In the genomic region with DNA sequence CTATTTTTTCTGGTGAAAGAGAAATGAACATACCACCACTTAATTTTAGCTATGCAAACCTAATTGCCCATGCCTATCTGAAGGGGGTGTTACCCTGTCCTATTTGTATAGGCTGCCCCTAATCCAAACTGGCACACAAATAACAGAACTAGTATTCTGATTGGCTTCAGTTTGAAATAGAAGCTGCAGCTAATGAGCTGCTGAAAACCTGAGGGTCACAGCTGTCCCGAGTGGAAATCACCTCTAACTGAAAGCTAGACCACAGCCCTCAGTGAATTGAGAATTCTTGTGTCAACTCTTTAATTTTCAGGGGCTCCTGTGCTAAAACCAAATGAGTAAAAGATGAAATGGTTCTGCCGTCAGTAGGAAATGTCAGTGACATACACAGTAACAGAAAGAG, we compare ENCODE assay signal across 12 cellular contexts. TPM values are rescaled to one million over a fixed set of nuclear protein-coding genes. Genes with fewer than 3 reads are reported as not detected.
A peak's percentile ranks its signal among the peaks of the same experiment; 100 is the strongest.
DNase-seq lines count a peak whose midpoint lies in the region; ATAC-seq and TF ChIP-seq lines count a peak whose summit lies in the region.
"Had no signal": no experiment of that assay in that cellular context is flagged by ENCODE, and none has a peak within 500 bp of the region (broad histone marks: within the 10 kb centered on the region; RNA-seq: fewer than 3 reads in every experiment).

No MANE protein-coding gene starts in this region.

- no peak for TF ChIP-seq CTCF in psoas muscle (IDR thresholded peaks at IDR 0.05)

- no peak overlapping the region for H3K4me3 ChIP-seq in psoas muscle
- H3K4me3 ChIP-seq: lower lobe of right lung had no signal

- WGBS in psoas muscle, 3 donors: 28 to 45% (median 36%) methylated on average over 2 of the region's 2 CpGs

- H3K36me3 ChIP-seq in psoas muscle (ENCODE audit: insufficient read depth in 1 of 2, low read depth in 1 of 2): no peaks in the 10 kb centered on the region
- H3K36me3 ChIP-seq: lower lobe of right lung had no signal

- ATAC-seq in activated CD4-positive, CD25-positive, alpha-beta regulatory T cell treated with anti-CD3 and anti-CD28 coated beads, Interleukin-2, amount 50 U/mL, for 24 hours: peak; percentile 30 to 59
- peak; percentile 69 for ATAC-seq in GM21737 (IDR thresholded peaks at IDR 0.05; ENCODE audit: unreplicated experiment)
- peak; percentile 89 for ATAC-seq in HG03378 (IDR thresholded peaks at IDR 0.05; ENCODE audit: unreplicated experiment)
- peak; percentile 22 to 39 (median 38) for ATAC-seq in psoas muscle
- no peak for ATAC-seq in left colon
- ATAC-seq: lower lobe of right lung had no signal

- DNase-seq in activated CD4-positive, CD25-positive, alpha-beta regulatory T cell (lab: John Stamatoyannopoulos, UW): no peak
- DNase-seq in psoas muscle (no peak), NCI-H2196 treated with DMSO at 0.1 percent for 48 hours (lab: John Stamatoyannopoulos, UW; ENCODE audit: unreplicated experiment) (no peak), NCI-H2081 treated with DMSO at 0.1 percent for 48 hours (lab: John Stamatoyannopoulos, UW) (no peak), left colon (no peak)
- DNase-seq: DMS79, lower lobe of right lung, NCI-H2029 treated with DMSO at 0.1 percent for 48 hours had no signal

- intact Hi-C loops in psoas muscle (cut with DNase I) (no loop called here), left colon (cut with DNase I, micrococcal nuclease) (no loop called here)

- no peaks in the 10 kb centered on the region for H3K9me3 ChIP-seq in psoas muscle
- H3K9me3 ChIP-seq: lower lobe of right lung had no signal

- H3K27ac ChIP-seq in psoas muscle: no peak overlapping the region
- H3K27ac ChIP-seq: 22Rv1, lower lobe of right lung had no signal

- no peaks in the 10 kb centered on the region for H3K27me3 ChIP-seq in psoas muscle (ENCODE audit: insufficient read depth in 3 of 3, low read length in 2 of 3)

- H3K4me1 ChIP-seq in psoas muscle: peaks cover 9% of the 10 kb centered on the region
- H3K4me1 ChIP-seq: lower lobe of right lung had no signal

RNA-seq across cellular contexts. Expression of a gene that starts 28.7 kb away (rescaled TPM):
- 10 to 100 TPM in 2 of 4 donors, 1 to 10 TPM in 2; 5.9 to 14.9 (median 10.5) TPM for total RNA-seq in psoas muscle
- polyA plus RNA-seq in psoas muscle: 1 to 10 TPM in 2 of 3 donors, under 1 TPM in 1; 0.82 to 2.8 (median 2.4) TPM
- 1 to 10 TPM; 1.2 to 3.9 TPM for total RNA-seq in left colon
